Comparison of ENCODE assay signal across 18 cellular contexts in genomic region chr22:42286205-42286604, GRCh38. TPM values are rescaled to one million over a fixed set of nuclear protein-coding genes. Genes with fewer than 3 reads are reported as not detected.
DNase-seq lines count a peak whose midpoint lies in the region; ATAC-seq, FAIRE-seq and TF ChIP-seq lines count a peak whose summit lies in the region.
"Had no signal": no experiment of that assay in that cellular context is flagged by ENCODE, and none has a peak within 500 bp of the region (broad histone marks: within the 10 kb centered on the region; RNA-seq: fewer than 3 reads in every experiment).

No MANE protein-coding gene starts in this region.

- H4K20me1 ChIP-seq in BLaER1 = no peaks in the 10 kb centered on the region
- peaks cover 65% of the 10 kb centered on the region for H4K20me1 ChIP-seq in DND-41 (ENCODE audit: insufficient read depth, low read length)
- H4K20me1 ChIP-seq in OCI-LY7 (ENCODE audit: insufficient read depth, low read length) = no peaks in the 10 kb centered on the region
- H4K20me1 ChIP-seq in GM12878 (ENCODE audit: control insufficient read depth, insufficient read depth) = no peaks in the 10 kb centered on the region

- RAD21 ChIA-PET in GM12878 (lab: Charles Lee; ENCODE audit: unreplicated experiment) = no interaction called here

- TF ChIP-seq EP300 in GM12878 (IDR thresholded peaks at IDR 0.05; ENCODE audit: borderline replicate concordance in 1 of 2, control insufficient read depth in 1 of 2, low read depth in 2 of 2, low read length in 2 of 2) = no peak

- H3K9me2 ChIP-seq in OCI-LY7 (ENCODE audit: insufficient read depth, low read length) = no peaks in the 10 kb centered on the region

- CTCF ChIA-PET in OCI-LY7 (lab: Charles Lee; ENCODE audit: unreplicated experiment) (no interaction called here), GM12878 (lab: Yijun Ruan, JAX) (no interaction called here)

- H3K27ac ChIP-seq in BLaER1 (peak overlapping the region; percentile 65), DND-41 (ENCODE audit: low read length) (peak overlapping the region; percentile 51), OCI-LY7 (ENCODE audit: low read depth, low read length, poor library complexity, severe bottlenecking) (peak overlapping the region; percentile 71), GM12878 (ENCODE audit: control insufficient read depth, insufficient read depth) (no peak overlapping the region)
- H3K27ac ChIP-seq: C4-2B, foreskin keratinocyte, SJCRH30 had no signal

- H3K4me1 ChIP-seq in BLaER1 = peaks cover 100% of the 10 kb centered on the region
- H3K4me1 ChIP-seq in DND-41 (ENCODE audit: insufficient read depth, low read length) = peaks cover 24% of the 10 kb centered on the region
- H3K4me1 ChIP-seq in OCI-LY7 (ENCODE audit: insufficient read depth, low read length, poor library complexity, severe bottlenecking) = peaks cover 46% of the 10 kb centered on the region
- H3K4me1 ChIP-seq in GM12878 (ENCODE audit: control insufficient read depth, insufficient read depth, low read length) = peaks cover 6% of the 10 kb centered on the region
- H3K4me1 ChIP-seq: SJCRH30 had no signal

- H3K9ac ChIP-seq in BLaER1 (peak overlapping the region; percentile 3; the same call in 1 of the 2 replicates), DND-41 (ENCODE audit: low read depth, low read length) (no peak overlapping the region), GM12878 (ENCODE audit: control insufficient read depth, insufficient read depth, low read length) (peak overlapping the region; percentile 20; the same call in 1 of the 2 replicates)

- SMC1A ChIA-PET in GM12878 (lab: Charles Lee; ENCODE audit: uncharacterized antibody, unreplicated experiment) = no interaction called here

- 46% methylated on average over 3 of the region's 3 CpGs for WGBS in GM12878 (ENCODE audit: insufficient coverage, insufficient replicate concordance, low lambda C conversion rate, missing lambda C conversion rate)

- H3K9me3 ChIP-seq in BLaER1 (no peaks in the 10 kb centered on the region), DND-41 (ENCODE audit: insufficient read depth, low read length, severe bottlenecking) (no peaks in the 10 kb centered on the region), OCI-LY7 (ENCODE audit: low read length) (no peaks in the 10 kb centered on the region), GM12878 (replicated peaks; ENCODE audit: control insufficient read depth, insufficient read depth, low read length) (no peaks in the 10 kb centered on the region)
- H3K9me3 ChIP-seq: SJCRH30 had no signal

- H2AFZ ChIP-seq in DND-41 (ENCODE audit: low read depth, low read length) = no peak overlapping the region
- peak overlapping the region; percentile 57; the same call in 1 of the 2 replicates for H2AFZ ChIP-seq in OCI-LY7 (ENCODE audit: low read length)
- no peak overlapping the region for H2AFZ ChIP-seq in GM12878 (ENCODE audit: control insufficient read depth, low read depth, low read length)

- no peak overlapping the region; the same call in 1 of the 2 replicates for H3K4me3 ChIP-seq in BLaER1
- H3K4me3 ChIP-seq in DND-41 (ENCODE audit: low read depth in 1 of 2, low read length in 2 of 2) = no peak overlapping the region
- peak overlapping the region; percentile 38 for H3K4me3 ChIP-seq in OCI-LY7 (ENCODE audit: low read depth, low read length, poor library complexity, severe bottlenecking)
- no peak overlapping the region for H3K4me3 ChIP-seq in GM12878
- H3K4me3 ChIP-seq: SJCRH30 had no signal

- DNase-seq in DND-41 = peak; percentile 51
- peak; percentile 72 for DNase-seq in OCI-LY7 (ENCODE audit: low spot score)
- DNase-seq in GM12878 (ENCODE audit: low read depth, low spot score) = no peak
- no peak for DNase-seq in NCI-H1105 (lab: John Stamatoyannopoulos, UW)
- DNase-seq in middle frontal gyrus (ENCODE audit: extremely low spot score, low spot score) = no peak
- DNase-seq in NCI-H146 (lab: John Stamatoyannopoulos, UW) = no peak
- no peak for DNase-seq in COLO829 (ENCODE audit: low spot score)
- DNase-seq: activated B cell treated with CpG ODN at 0.5 μM for 24 hours; foreskin keratinocyte; GOT3; NCI-H2081 treated with DMSO at 0.1 percent for 48 hours; NK-92 treated with Interleukin-12 subunit alpha and Interleukin-12 subunit beta, amount 100 ng/mL, for 24 hours; SJCRH30; stimulated activated CD4-positive, alpha-beta T cell treated with anti-CD3 and anti-CD28 coated beads, Interleukin-2, amount 100 ng/mL, for 48 hours had no signal

- TF ChIP-seq POLR2A in GM12878 (IDR thresholded peaks at IDR 0.05; ENCODE audit: low read depth, low read length) = no peak

- peak; percentile 83 for ATAC-seq in DND-41 (ENCODE audit: insufficient read depth, low read depth)
- ATAC-seq in GM12878 = peak; percentile 50
- ATAC-seq: foreskin keratinocyte, sciatic nerve had no signal

- in situ Hi-C loops in GM12878 (cut with MboI) = no loop called here

- peak; percentile 31 for FAIRE-seq in GM12878 (lab: Jason Lieb, UNC)
- FAIRE-seq: endometrium had no signal

- H3K79me2 ChIP-seq in DND-41 (ENCODE audit: insufficient read depth, low read length) (peaks cover 18% of the 10 kb centered on the region; the same call in 1 of the 2 replicates), OCI-LY7 (ENCODE audit: insufficient read depth, low read depth, low read length) (no peaks in the 10 kb centered on the region), GM12878 (ENCODE audit: control insufficient read depth, insufficient read depth, low read length) (no peaks in the 10 kb centered on the region)

- no peak for TF ChIP-seq CTCF in DND-41 (IDR thresholded peaks at IDR 0.05; ENCODE audit: borderline replicate concordance, extremely low read depth, low read length, poor library complexity, severe bottlenecking)
- TF ChIP-seq CTCF in OCI-LY7 (conservative IDR thresholded peaks at IDR 0.05; ENCODE audit: low read length) = no peak
- TF ChIP-seq CTCF in GM12878 (IDR thresholded peaks at IDR 0.05 in 2 of 3, conservative IDR thresholded peaks at IDR 0.05 in 1 of 3; ENCODE audit: control insufficient read depth in 2 of 3, extremely low read depth in 1 of 3, insufficient read depth in 1 of 3, low read depth in 3 of 3, low read length in 3 of 3) = no peak

- H3K27me3 ChIP-seq in BLaER1 (no peaks in the 10 kb centered on the region), DND-41 (ENCODE audit: insufficient read depth, low read length, poor library complexity) (no peaks in the 10 kb centered on the region), GM12878 (replicated peaks in 1 of 2; ENCODE audit: control insufficient read depth in 2 of 2, insufficient read depth in 2 of 2, low read length in 1 of 2) (peaks cover 5 to 7% of the 10 kb centered on the region in 2 experiments)
- H3K27me3 ChIP-seq: SJCRH30 had no signal

- TF ChIP-seq RAD21 in GM12878 (IDR thresholded peaks at IDR 0.05; ENCODE audit: insufficient read depth, low read depth, low read length) = no peak

- H3K36me3 ChIP-seq in BLaER1 (no peaks in the 10 kb centered on the region), DND-41 (ENCODE audit: insufficient read depth, low read length) (0 out of 2 replicates have a peak, but pooled peaks cover 2% of the 10 kb centered on the region), OCI-LY7 (ENCODE audit: insufficient read depth, low read length) (no peaks in the 10 kb centered on the region), GM12878 (ENCODE audit: control insufficient read depth in 2 of 2, insufficient read depth in 2 of 2, low read length in 1 of 2) (no peaks in the 10 kb centered on the region)
- H3K36me3 ChIP-seq: SJCRH30 had no signal

- POLR2A ChIA-PET in OCI-LY7 (lab: Charles Lee) (no interaction called here), GM12878 (lab: Charles Lee) (no interaction called here)

- intact Hi-C loops in OCI-LY7 (cut with micrococcal nuclease; ENCODE audit: unreplicated experiment) (no loop called here), GM12878 (cut with micrococcal nuclease; ENCODE audit: unreplicated experiment) (no loop called here)

- H3K4me2 ChIP-seq in BLaER1 = peak overlapping the region; percentile 100
- H3K4me2 ChIP-seq in DND-41 (ENCODE audit: insufficient read depth, low read length) = no peak overlapping the region
- H3K4me2 ChIP-seq in OCI-LY7 (ENCODE audit: low read length) = peak overlapping the region; percentile 72
- H3K4me2 ChIP-seq in GM12878 (ENCODE audit: control insufficient read depth, insufficient read depth) = peak overlapping the region; percentile 24; the same call in 1 of the 2 replicates

- BruUV-seq in OCI-LY7 (replicated peaks; lab: Mats Ljungman, UMichigan) (no TSS peak), GM12878 (replicated peaks; lab: Mats Ljungman, UMichigan) (no TSS peak)

TF ChIP-seq in GM12878, 131 proteins besides CTCF, POLR2A, EP300 and RAD21 (continues in another document):
- TF ChIP-seq SPI1 (IDR thresholded peaks at IDR 0.05; ENCODE audit: borderline replicate concordance, insufficient read depth, low read depth, low read length) (peak; percentile 3; the same call in 1 of the 2 replicates), ESRRA (IDR thresholded peaks at IDR 0.05; ENCODE audit: low read length) (peak; percentile 51; the same call in 1 of the 2 replicates)
- TF ChIP-seq, protein P1, sequence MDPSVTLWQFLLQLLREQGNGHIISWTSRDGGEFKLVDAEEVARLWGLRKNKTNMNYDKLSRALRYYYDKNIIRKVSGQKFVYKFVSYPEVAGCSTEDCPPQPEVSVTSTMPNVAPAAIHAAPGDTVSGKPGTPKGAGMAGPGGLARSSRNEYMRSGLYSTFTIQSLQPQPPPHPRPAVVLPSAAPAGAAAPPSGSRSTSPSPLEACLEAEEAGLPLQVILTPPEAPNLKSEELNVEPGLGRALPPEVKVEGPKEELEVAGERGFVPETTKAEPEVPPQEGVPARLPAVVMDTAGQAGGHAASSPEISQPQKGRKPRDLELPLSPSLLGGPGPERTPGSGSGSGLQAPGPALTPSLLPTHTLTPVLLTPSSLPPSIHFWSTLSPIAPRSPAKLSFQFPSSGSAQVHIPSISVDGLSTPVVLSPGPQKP (IDR thresholded peaks at IDR 0.05; ENCODE audit: low read depth, low read length) = no peak

RNA-seq across cellular contexts. Expression of gene TCF20, which starts 15.8 kb away (rescaled TPM):
- total RNA-seq in OCI-LY7 (2014; rRNA removed; shearing (Covaris generic)) = 55.6 and 56.0 TPM in 2 replicates
- total RNA-seq in OCI-LY7 (2022) (71.1 and 77.8 TPM in 2 replicates), GM12878 (2014; rRNA removed) (28.4 TPM in 2 replicates), GM12878 (2014; rRNA removed; fragmentation: Illumina TruSeq; extraction: Trizol) (26.4 and 26.9 TPM in 2 replicates), GM12878 (2021) (52.9 and 56.9 TPM in 2 replicates)
- total RNA-seq in GM12878 (2013; cell fraction: nucleolus; rRNA removed) = 92.0 and 98.0 TPM in 2 replicates
- polyA plus RNA-seq in GM12878 (2011; ENCODE audit: low read depth) = 8.2 TPM
- polyA plus RNA-seq in GM12878 (2011; rRNA removed) (16.7 and 23.9 TPM in 2 replicates), GM12878 (2014; fragmentation: Illumina TruSeq; extraction: Trizol) (21.0 and 23.4 TPM in 2 replicates), GM12878 (2014; fragmentation: Nextera tagmentation; extraction: Ambion mirVana) (under 1 TPM; 0.69 to 0.89 TPM), GM12878 (2014; rRNA removed) (19.3 and 21.8 TPM in 2 replicates), GM12878 (2016; fragmentation: Nextera tagmentation; extraction: Ambion mirVana) (under 1 TPM; 0.64 to 0.80 TPM)
- polyA plus RNA-seq in GM12878 (2011; cell fraction: cytosol; rRNA removed) = 24.2 and 25.6 TPM in 2 replicates
- polyA plus RNA-seq in GM12878 (2011; cell fraction: nucleus; rRNA removed) = 21.6 and 21.7 TPM in 2 replicates
- polyA plus RNA-seq in GM12878 (2012) = 14.0 and 15.1 TPM in 2 replicates
- polyA minus RNA-seq in GM12878 (2011; rRNA and poly(A)+ RNA removed) = 60.0 and 66.1 TPM in 2 replicates
- polyA minus RNA-seq in GM12878 (2011; cell fraction: cytosol; rRNA and poly(A)+ RNA removed) = 26.2 and 29.5 TPM in 2 replicates
- polyA minus RNA-seq in GM12878 (2011; cell fraction: nucleus; rRNA and poly(A)+ RNA removed) = 24.1 and 33.6 TPM in 2 replicates

Comparison
In these comparisons a context has a peak if more than half of its experiments do, and no peak if none do; other contexts are left out.
1. DNase-seq: peak in DND-41 (single experiment) and OCI-LY7 (single experiment); none in GM12878 (single experiment), NCI-H1105 (single experiment), middle frontal gyrus (single experiment), NCI-H146 (single experiment) and COLO829 (single experiment).